ENCODE assay signal across 31 cellular contexts in genomic region chr6:34473967-34474366, GRCh38. TPM values are rescaled to one million over a fixed set of nuclear protein-coding genes. Genes with fewer than 3 reads are reported as not detected.
"Had no signal": no experiment of that assay in that cellular context is flagged by ENCODE, and none has a peak within 500 bp of the region (broad histone marks: within the 10 kb centered on the region; RNA-seq: fewer than 3 reads in every experiment).

No MANE protein-coding gene starts in this region.

- H3K36me3 ChIP-seq: adrenal gland, esophagus squamous epithelium, gastroesophageal sphincter, heart right ventricle had no signal

- H3K4me1 Mint-ChIP-seq: activated CD4-positive, alpha-beta memory T cell treated with anti-CD3 and anti-CD28 coated beads, Interleukin-2, amount 10 ng/mL, durations not matched to agents 7 days and 5 days; activated CD4-positive, alpha-beta T cell treated with anti-CD3 and anti-CD28 coated beads, Interleukin-2, amount 10 ng/mL, durations not matched to agents 7 days and 5 days; activated naive CD4-positive, alpha-beta T cell treated with anti-CD3 and anti-CD28 coated beads, Interleukin-2, amount 10 ng/mL, durations not matched to agents 7 days and 5 days had no signal

- H3K27me3 ChIP-seq: adrenal gland, body of pancreas, heart right ventricle had no signal

- H3K27ac ChIP-seq: adrenal gland, body of pancreas, esophagus squamous epithelium, gastroesophageal sphincter, heart right ventricle had no signal

- H3K27me3 Mint-ChIP-seq: activated CD4-positive, alpha-beta T cell treated with anti-CD3 and anti-CD28 coated beads, Interleukin-2, amount 10 ng/mL, durations not matched to agents 7 days and 5 days; activated T-cell treated with anti-CD3 and anti-CD28 coated beads, Interleukin-2, amount 50 U/mL, for 24 hours had no signal

- H3K27ac Mint-ChIP-seq: activated CD4-positive, alpha-beta memory T cell treated with anti-CD3 and anti-CD28 coated beads, Interleukin-2, amount 10 ng/mL, durations not matched to agents 7 days and 5 days; activated CD4-positive, alpha-beta T cell treated with anti-CD3 and anti-CD28 coated beads, Interleukin-2, amount 10 ng/mL, durations not matched to agents 7 days and 5 days; activated naive CD4-positive, alpha-beta T cell treated with anti-CD3 and anti-CD28 coated beads, Interleukin-2, amount 10 ng/mL, durations not matched to agents 7 days and 5 days; activated naive CD4-positive, alpha-beta T cell treated with anti-CD3 and anti-CD28 coated beads, Interleukin-2, amount 50 U/mL, for 72 hours; activated T-cell treated with anti-CD3 and anti-CD28 coated beads, Interleukin-2, amount 50 U/mL, for 24 hours; activated T-cell treated with anti-CD3 and anti-CD28 coated beads, Interleukin-2, amount 50 U/mL, for 72 hours; WTC11 had no signal

- H3K4me1 ChIP-seq: adrenal gland, esophagus squamous epithelium, gastroesophageal sphincter, heart right ventricle had no signal

- H3K4me3 ChIP-seq: adrenal gland, body of pancreas, esophagus squamous epithelium, gastroesophageal sphincter, heart right ventricle had no signal

- DNase-seq: activated CD4-positive, alpha-beta memory T cell treated with anti-CD3 and anti-CD28 coated beads, Interleukin-2, amount 10 ng/mL, durations not matched to agents 7 days and 5 days; activated CD4-positive, alpha-beta T cell treated with anti-CD3 and anti-CD28 coated beads for 1 hour; activated CD4-positive, alpha-beta T cell treated with anti-CD3 and anti-CD28 coated beads for 4 hours; activated CD4-positive, alpha-beta T cell treated with anti-CD3 and anti-CD28 coated beads, Interleukin-2, amount 10 ng/mL, durations not matched to agents 7 days and 5 days; activated CD4-positive, alpha-beta T cell treated with anti-CD3 and anti-CD28 coated beads, Interleukin-2, amount 50 U/mL, for 4 hours; activated CD8-positive, alpha-beta memory T cell treated with anti-CD3 and anti-CD28 coated beads, Interleukin-2, amount 50 U/mL, for 48 hours; activated gamma-delta T cell; activated naive CD4-positive, alpha-beta T cell; activated naive CD4-positive, alpha-beta T cell treated with anti-CD3 and anti-CD28 coated beads, Interleukin-2, amount 10 ng/mL, durations not matched to agents 7 days and 5 days; activated T-cell treated with anti-CD3 and anti-CD28 coated beads for 4 hours; activated T-cell treated with anti-CD3 and anti-CD28 coated beads, Interleukin-2, amount 50 U/mL, for 24 hours; activated T-cell treated with anti-CD3 and anti-CD28 coated beads, Interleukin-2, amount 50 U/mL, for 72 hours; adrenal gland; amygdala; aorta; body of pancreas; caudate nucleus; cortex of kidney; dermis blood vessel endothelial cell; effector CD4-positive, alpha-beta T cell; effector memory CD8-positive, alpha-beta T cell; erythroblast; esophagus squamous epithelium; foreskin melanocyte; heart right ventricle; T-helper 2 cell had no signal

- H3K9me3 Mint-ChIP-seq: activated naive CD4-positive, alpha-beta T cell treated with anti-CD3 and anti-CD28 coated beads, Interleukin-2, amount 50 U/mL, for 72 hours; activated T-cell treated with anti-CD3 and anti-CD28 coated beads, Interleukin-2, amount 50 U/mL, for 24 hours; effector memory CD8-positive, alpha-beta T cell had no signal

- H3K9me3 ChIP-seq: adrenal gland, body of pancreas, esophagus squamous epithelium had no signal

- H3K36me3 Mint-ChIP-seq: activated naive CD4-positive, alpha-beta T cell treated with anti-CD3 and anti-CD28 coated beads, Interleukin-2, amount 10 ng/mL, durations not matched to agents 7 days and 5 days; activated naive CD4-positive, alpha-beta T cell treated with anti-CD3 and anti-CD28 coated beads, Interleukin-2, amount 50 U/mL, for 72 hours had no signal

- H3K4me3 Mint-ChIP-seq: activated CD4-positive, alpha-beta memory T cell treated with anti-CD3 and anti-CD28 coated beads, Interleukin-2, amount 10 ng/mL, durations not matched to agents 7 days and 5 days; activated CD4-positive, alpha-beta T cell treated with anti-CD3 and anti-CD28 coated beads, Interleukin-2, amount 10 ng/mL, durations not matched to agents 7 days and 5 days; activated naive CD4-positive, alpha-beta T cell treated with anti-CD3 and anti-CD28 coated beads, Interleukin-2, amount 10 ng/mL, durations not matched to agents 7 days and 5 days; activated T-cell treated with anti-CD3 and anti-CD28 coated beads, Interleukin-2, amount 50 U/mL, for 24 hours; activated T-cell treated with anti-CD3 and anti-CD28 coated beads, Interleukin-2, amount 50 U/mL, for 72 hours; effector memory CD8-positive, alpha-beta T cell; WTC11 had no signal

- ATAC-seq: activated naive CD4-positive, alpha-beta T cell treated with anti-CD3 and anti-CD28 coated beads, Interleukin-2, amount 50 U/mL, for 72 hours; activated T-cell treated with anti-CD3 and anti-CD28 coated beads, Interleukin-2, amount 50 U/mL, for 72 hours; body of pancreas; effector memory CD8-positive, alpha-beta T cell; gastroesophageal sphincter; heart right ventricle; WTC11 had no signal

RNA-seq across cellular contexts. Expression of gene PACSIN1, which starts 8.1 kb away (rescaled TPM):
- total RNA-seq: dermis blood vessel endothelial cell, esophagus squamous epithelium, glomerular endothelial cell had no signal
- polyA plus RNA-seq: fibroblast of lung had no signal
